ENCODE assay signal across 16 cellular contexts in genomic region chr2:130910931-130911330, GRCh38.
DNase-seq lines count a peak whose midpoint lies in the region; ATAC-seq, FAIRE-seq and TF ChIP-seq lines count a peak whose summit lies in the region.
"Had no signal": no experiment of that assay in that cellular context is flagged by ENCODE, and none has a peak within 500 bp of the region (broad histone marks: within the 10 kb centered on the region; RNA-seq: fewer than 3 reads in every experiment).

No MANE protein-coding gene starts in this region.

- TF ChIP-seq POLR2A in suprapubic skin (IDR thresholded peaks at IDR 0.05) (no peak), right lobe of liver (IDR thresholded peaks at IDR 0.05) (no peak)

- 65% methylated on average over 6 of the region's 6 CpGs for WGBS in suprapubic skin
- 71 to 85% (median 80%) methylated on average over 6 of the region's 6 CpGs for WGBS in small intestine, 3 donors
- WGBS in right lobe of liver (ENCODE audit: insufficient coverage, low coverage, low lambda C conversion rate, missing lambda C conversion rate): 67% methylated on average over 6 of the region's 6 CpGs

- TF ChIP-seq CTCF in RWPE2 (IDR thresholded peaks at IDR 0.05; ENCODE audit: poor library complexity, severe bottlenecking): no peak
- TF ChIP-seq CTCF in nephron progenitor cell (IDR thresholded peaks at IDR 0.05): no peak
- no peak for TF ChIP-seq CTCF in suprapubic skin (IDR thresholded peaks at IDR 0.05)
- no peak for TF ChIP-seq CTCF in WTC11 (IDR thresholded peaks at IDR 0.05)
- no peak for TF ChIP-seq CTCF in right lobe of liver (IDR thresholded peaks at IDR 0.05)

- H3K4me3 ChIP-seq in RWPE2 (ENCODE audit: severe bottlenecking): no peak overlapping the region
- no peak overlapping the region for H3K4me3 ChIP-seq in suprapubic skin
- H3K4me3 ChIP-seq in small intestine (ENCODE audit: low read depth in 1 of 2, low read length in 2 of 2): no peak overlapping the region
- H3K4me3 ChIP-seq in right lobe of liver: no peak overlapping the region
- H3K4me3 ChIP-seq: GM23338 had no signal

- peak overlapping the region; percentile 53 for H3K27ac Mint-ChIP-seq in nephron progenitor cell
- H3K27ac Mint-ChIP-seq in WTC11: no peak overlapping the region
- H3K27ac Mint-ChIP-seq: B cell; CD4-positive, alpha-beta T cell; GM23338 had no signal

- CTCF ChIA-PET in WTC11 (lab: Charles Lee): interaction anchor here (2.3 kb wide), 1 partner anchor 9 kb away, joined by 10 read pairs; no protein-coding TSS in a partner anchor

- H3K36me3 ChIP-seq in RWPE2 (ENCODE audit: low read depth) (0 out of 2 replicates have a peak, but pooled peaks cover 3% of the 10 kb centered on the region), suprapubic skin (no peaks in the 10 kb centered on the region), small intestine (ENCODE audit: control insufficient read depth in 2 of 2, insufficient read depth in 2 of 2, low read length in 2 of 2) (no peaks in the 10 kb centered on the region), right lobe of liver (no peaks in the 10 kb centered on the region)

- no peaks in the 10 kb centered on the region for H3K36me3 Mint-ChIP-seq in nephron progenitor cell (ENCODE audit: low read depth)
- H3K36me3 Mint-ChIP-seq in WTC11: peaks cover 10% of the 10 kb centered on the region

- no peak for TF ChIP-seq EP300 in suprapubic skin (IDR thresholded peaks at IDR 0.05)

- POLR2A ChIA-PET in WTC11 (lab: Charles Lee): no interaction called here

- H3K4me1 ChIP-seq in RWPE2 (ENCODE audit: insufficient read depth, poor library complexity, severe bottlenecking) (peaks cover 31% of the 10 kb centered on the region), suprapubic skin (peaks cover 43% of the 10 kb centered on the region), small intestine (ENCODE audit: control insufficient read depth in 2 of 2, insufficient read depth in 1 of 2, low read depth in 1 of 2, low read length in 1 of 2) (no peaks in the 10 kb centered on the region), right lobe of liver (no peaks in the 10 kb centered on the region)

- ATAC-seq in RWPE2 (ENCODE audit: low read depth): peak; percentile 10; the same call in 1 of the 3 replicates
- no peak for ATAC-seq in WTC11
- ATAC-seq in right lobe of liver: no peak
- ATAC-seq: GM23338 had no signal

- no peak for FAIRE-seq in small intestine (lab: Jason Lieb, UNC)
- FAIRE-seq: A204.1, GM12891 had no signal

- H3K27me3 Mint-ChIP-seq in nephron progenitor cell (ENCODE audit: low read depth, poor library complexity) (peaks cover 7% of the 10 kb centered on the region), WTC11 (ENCODE audit: low read depth) (no peaks in the 10 kb centered on the region)

- H3K4me3 Mint-ChIP-seq in nephron progenitor cell (peak overlapping the region; percentile 19), WTC11 (no peak overlapping the region)
- H3K4me3 Mint-ChIP-seq: B cell; CD4-positive, alpha-beta T cell; GM23338 had no signal

- intact Hi-C loops in right lobe of liver (cut with DNase I): no loop called here

- H3K27ac ChIP-seq in RWPE2 (ENCODE audit: poor library complexity, severe bottlenecking) (peak overlapping the region; percentile 44), epithelial cell of prostate (peak overlapping the region; percentile 76), suprapubic skin (peak overlapping the region; percentile 80), small intestine (ENCODE audit: low read depth in 1 of 2, low read length in 1 of 2) (no peak overlapping the region), right lobe of liver (no peak overlapping the region)

- H3K4me1 Mint-ChIP-seq in nephron progenitor cell: peaks cover 29% of the 10 kb centered on the region
- H3K4me1 Mint-ChIP-seq in WTC11: no peaks in the 10 kb centered on the region
- H3K4me1 Mint-ChIP-seq: B cell had no signal

- H3K9me3 ChIP-seq in RWPE2 (ENCODE audit: severe bottlenecking): peaks cover 3% of the 10 kb centered on the region
- H3K9me3 ChIP-seq in suprapubic skin: no peaks in the 10 kb centered on the region
- no peaks in the 10 kb centered on the region for H3K9me3 ChIP-seq in small intestine (ENCODE audit: control insufficient read depth, low read depth)
- no peaks in the 10 kb centered on the region for H3K9me3 ChIP-seq in right lobe of liver

- H3K27me3 ChIP-seq in RWPE2 (ENCODE audit: insufficient read depth, poor library complexity, severe bottlenecking) (no peaks in the 10 kb centered on the region), suprapubic skin (peaks cover 15% of the 10 kb centered on the region), small intestine (ENCODE audit: control insufficient read depth in 2 of 2, insufficient read depth in 2 of 2, low read length in 2 of 2) (peaks cover 0 to 13% of the 10 kb centered on the region in 2 donors), right lobe of liver (no peaks in the 10 kb centered on the region)

- no peak for DNase-seq in RWPE2 (ENCODE audit: low spot score)
- no peak for DNase-seq in epithelial cell of prostate (ENCODE audit: low read depth, low spot score)
- DNase-seq in nephron progenitor cell: no peak
- DNase-seq in suprapubic skin (ENCODE audit: low spot score in 2 of 2): no peak
- no peak for DNase-seq in WTC11 (ENCODE audit: low spot score)
- DNase-seq in small intestine: no peak
- DNase-seq in right lobe of liver: no peak
- DNase-seq: C1 segment of cervical spinal cord; Calu3; CD4-positive, alpha-beta T cell; DMS79; H7 had no signal

- peaks cover 15% of the 10 kb centered on the region for H3K9me3 Mint-ChIP-seq in nephron progenitor cell
- H3K9me3 Mint-ChIP-seq in WTC11: peaks cover 14% of the 10 kb centered on the region
- H3K9me3 Mint-ChIP-seq: CD4-positive, alpha-beta T cell had no signal

TF ChIP-seq in WTC11, 78 proteins besides CTCF, POLR2A, EP300 and RAD21:
- TF ChIP-seq ZNF532 (CRISPR knock-in tag; IDR thresholded peaks at IDR 0.05; ENCODE audit: borderline replicate concordance) (no peak), EMX1 (CRISPR knock-in tag; IDR thresholded peaks at IDR 0.05) (no peak), ZNF317 (CRISPR knock-in tag; IDR thresholded peaks at IDR 0.05; ENCODE audit: borderline replicate concordance, low read depth) (no peak), CREB1 (CRISPR knock-in tag; IDR thresholded peaks at IDR 0.05) (no peak), ZNF396 (CRISPR knock-in tag; IDR thresholded peaks at IDR 0.05; ENCODE audit: borderline replicate concordance) (no peak)

Comparison
In these comparisons a context has a peak if more than half of its experiments do, and no peak if none do; other contexts are left out.
1. H3K27ac ChIP-seq: peak in RWPE2 (single experiment), epithelial cell of prostate (single experiment) and suprapubic skin (single experiment); none in small intestine (0 of 2) and right lobe of liver (0 of 3).